Comparison of ENCODE assay signal across 8 cellular contexts in the genomic region with DNA sequence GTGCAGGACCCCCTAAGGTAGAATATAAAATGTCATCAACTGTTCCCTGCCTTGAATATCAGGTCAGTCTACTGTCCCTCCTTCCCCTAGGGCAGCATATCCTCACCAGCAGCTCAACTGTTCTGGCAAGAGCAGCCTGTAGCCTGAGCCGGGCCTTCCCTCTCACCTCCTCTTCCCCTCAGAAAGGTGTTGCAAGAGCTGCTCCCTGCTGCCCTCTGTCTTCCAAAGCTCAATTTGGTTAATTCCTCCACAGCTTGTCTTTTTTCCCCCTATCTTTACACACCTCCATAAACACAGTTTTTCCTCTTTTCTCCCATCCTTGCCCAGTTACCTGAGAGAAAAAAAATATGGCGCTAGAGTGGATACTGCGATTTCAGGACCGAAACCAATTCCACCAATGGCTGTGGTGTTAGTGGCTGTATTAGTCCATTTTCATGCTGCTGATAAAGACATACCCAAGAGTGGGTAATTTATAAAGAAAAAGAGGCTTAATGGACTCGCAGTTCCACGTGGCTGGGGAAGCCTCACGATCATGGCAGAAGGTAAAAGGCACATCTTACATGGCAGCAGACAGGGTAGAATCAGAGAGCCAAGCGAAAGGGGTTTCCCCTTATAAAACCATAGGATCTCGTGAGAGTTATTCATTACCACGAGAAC.
DNase-seq lines count a peak whose midpoint lies in the region; ATAC-seq and TF ChIP-seq lines count a peak whose summit lies in the region.

No MANE protein-coding gene starts in this region.

- DNase-seq in DMS53 (lab: John Stamatoyannopoulos, UW) (peak; percentile 82), NCI-H774 (lab: John Stamatoyannopoulos, UW) (peak; percentile 20), right atrium auricular region (ENCODE audit: low spot score) (peak; percentile 69), foreskin melanocyte (no peak)
- peak; percentile 65 for DNase-seq in activated effector memory CD4-positive, alpha-beta T cell treated with anti-CD3 and anti-CD28 coated beads, Interleukin-2, amount 50 U/mL, for 16 hours
- peak; percentile 18 to 31 for DNase-seq in stimulated activated CD4-positive, alpha-beta T cell treated with anti-CD3 and anti-CD28 coated beads, Interleukin-15, amount 100 ng/mL, for 48 hours (ENCODE audit: low read depth in 2 of 2)

- ATAC-seq in GM19328 (IDR thresholded peaks at IDR 0.05; ENCODE audit: unreplicated experiment) (peak; percentile 95), HG03175 (IDR thresholded peaks at IDR 0.05; ENCODE audit: unreplicated experiment) (peak; percentile 80)

- H3K4me1 ChIP-seq in right atrium auricular region, result peaks cover 0 to 5% of the 10 kb centered on the region in 2 donors

- TF ChIP-seq CTCF in right atrium auricular region (IDR thresholded peaks at IDR 0.05), result peak in 1 of 2 donors; percentile 62

- H3K4me3 ChIP-seq in right atrium auricular region, result no peak overlapping the region

- H3K27me3 ChIP-seq in right atrium auricular region, result no peaks in the 10 kb centered on the region

- no peaks in the 10 kb centered on the region for H3K9me3 ChIP-seq in right atrium auricular region

- H3K36me3 ChIP-seq in right atrium auricular region, result no peaks in the 10 kb centered on the region

- H3K27ac ChIP-seq in right atrium auricular region, result no peak overlapping the region
